Comparison of ENCODE assay signal across 22 cellular contexts in genomic region chr2:82950148-82950547, GRCh38.
"Had no signal": no experiment of that assay in that cellular context is flagged by ENCODE, and none has a peak within 500 bp of the region (broad histone marks: within the 10 kb centered on the region; RNA-seq: fewer than 3 reads in every experiment).

No MANE protein-coding gene starts in this region.

- DNase-seq: activated CD4-positive, alpha-beta memory T cell treated with anti-CD3 and anti-CD28 coated beads, Interleukin-2, amount 10 ng/mL, durations not matched to agents 7 days and 5 days; activated CD4-positive, alpha-beta T cell treated with anti-CD3 and anti-CD28 coated beads for 48 hours; activated effector memory CD4-positive, alpha-beta T cell treated with Interleukin-2 at 50 U/mL for 16 hours; activated naive CD4-positive, alpha-beta T cell treated with anti-CD3 and anti-CD28 coated beads for 36 hours; activated naive CD8-positive, alpha-beta T cell treated with anti-CD3 and anti-CD28 coated beads, Interleukin-2, amount 10 ng/mL, durations not matched to agents 7 days and 5 days; activated T-cell treated with anti-CD3 and anti-CD28 coated beads, Interleukin-2, amount 50 U/mL, for 72 hours; amniotic stem cell; colonic mucosa; dorsolateral prefrontal cortex; effector memory CD8-positive, alpha-beta T cell; foreskin melanocyte; kidney glomerular epithelial cell; left ventricle myocardium superior; midbrain; natural killer cell; ovary; psoas muscle; spleen; stimulated activated CD4-positive, alpha-beta T cell treated with anti-CD3 and anti-CD28 coated beads, Interleukin-4, amount 100 ng/mL, for 1 hour; stimulated activated naive CD4-positive, alpha-beta T cell treated with Interleukin-2 at 50 U/mL for 16 hours; upper lobe of left lung had no signal

- ATAC-seq: activated T-cell treated with anti-CD3 and anti-CD28 coated beads, Interleukin-2, amount 50 U/mL, for 72 hours; effector memory CD8-positive, alpha-beta T cell; esophagus mucosa; left ventricle myocardium superior; natural killer cell; psoas muscle had no signal
